In the genomic region with DNA sequence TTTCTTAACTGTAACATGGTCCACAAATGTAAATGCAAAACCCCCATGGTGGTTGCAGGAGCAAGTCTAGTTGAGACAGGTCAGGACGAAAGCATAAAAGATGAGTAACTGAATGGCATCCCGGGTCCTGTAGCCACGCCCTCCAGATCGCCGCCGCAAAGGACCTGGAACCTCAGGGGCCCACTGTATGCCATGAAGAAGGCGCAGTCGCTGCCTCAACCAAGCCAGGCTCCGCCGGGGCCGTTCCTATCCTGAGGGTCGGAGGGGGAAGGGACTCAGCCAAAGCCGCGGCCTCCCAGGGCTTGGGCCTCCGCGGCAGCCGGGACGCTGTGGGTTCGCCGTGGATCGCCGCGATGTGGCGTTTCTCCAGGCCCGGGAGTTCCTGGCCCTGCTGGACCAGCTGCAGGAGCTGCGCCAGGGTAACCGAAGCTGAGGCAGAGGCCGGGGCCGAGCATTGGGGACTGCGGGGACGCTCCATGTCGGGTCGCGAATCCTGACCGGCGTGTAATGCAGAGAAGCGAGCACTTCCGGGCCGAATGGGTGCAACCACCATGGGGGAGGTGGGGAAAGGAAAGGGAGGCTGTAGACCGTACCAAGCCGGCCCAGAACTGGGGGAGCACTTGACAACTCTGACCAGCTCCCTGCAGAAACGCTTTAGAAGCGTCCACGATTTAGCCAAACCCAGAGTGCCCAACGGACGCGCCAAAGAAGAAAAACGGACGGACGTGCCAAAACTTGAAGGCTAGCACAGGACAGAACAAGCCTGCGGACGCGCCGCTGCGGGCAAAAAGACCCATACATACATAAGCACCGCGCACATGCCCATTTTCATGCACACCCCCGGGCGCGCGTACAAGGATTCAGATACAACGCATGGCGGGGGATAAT, we compare ENCODE assay signal across 1 cellular context.
TF ChIP-seq lines count a peak whose summit lies in the region.

No MANE protein-coding gene starts in this region.

TF ChIP-seq in Ishikawa, 13 proteins besides CTCF, POLR2A, EP300 and RAD21 (continued from another document):
- TF ChIP-seq, protein P1, sequence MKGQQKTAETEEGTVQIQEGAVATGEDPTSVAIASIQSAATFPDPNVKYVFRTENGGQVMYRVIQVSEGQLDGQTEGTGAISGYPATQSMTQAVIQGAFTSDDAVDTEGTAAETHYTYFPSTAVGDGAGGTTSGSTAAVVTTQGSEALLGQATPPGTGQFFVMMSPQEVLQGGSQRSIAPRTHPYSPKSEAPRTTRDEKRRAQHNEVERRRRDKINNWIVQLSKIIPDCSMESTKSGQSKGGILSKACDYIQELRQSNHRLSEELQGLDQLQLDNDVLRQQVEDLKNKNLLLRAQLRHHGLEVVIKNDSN (IDR thresholded peaks at IDR 0.05) = peak; percentile 40; the same call in 1 of the 2 replicates
